11 cellular contexts compared by ENCODE assay signal in genomic region chr20:39338977-39339376, GRCh38.
A peak's percentile ranks its signal among the peaks of the same experiment; 100 is the strongest.
DNase-seq lines count a peak whose midpoint lies in the region; ATAC-seq and TF ChIP-seq lines count a peak whose summit lies in the region.
"Had no signal": no experiment of that assay in that cellular context is flagged by ENCODE, and none has a peak within 500 bp of the region (broad histone marks: within the 10 kb centered on the region; RNA-seq: fewer than 3 reads in every experiment).

No MANE protein-coding gene starts in this region.

- no peak overlapping the region for H3K4me3 Mint-ChIP-seq in natural killer cell
- H3K4me3 Mint-ChIP-seq: central memory CD8-positive, alpha-beta T cell had no signal

- H3K36me3 ChIP-seq in left ventricle myocardium inferior: no peaks in the 10 kb centered on the region

- no peaks in the 10 kb centered on the region for H3K27me3 Mint-ChIP-seq in natural killer cell (ENCODE audit: low read depth in 2 of 2)

- H3K4me3 ChIP-seq in left ventricle myocardium inferior: no peak overlapping the region

- ATAC-seq in GM18502 (IDR thresholded peaks at IDR 0.05; ENCODE audit: poor library complexity, unreplicated experiment): peak; percentile 89
- peak; percentile 87 for ATAC-seq in GM21528 (IDR thresholded peaks at IDR 0.05; ENCODE audit: low FRiP score, unreplicated experiment)
- ATAC-seq in HG03520 (IDR thresholded peaks at IDR 0.05; ENCODE audit: unreplicated experiment): peak; percentile 97
- no peak for ATAC-seq in natural killer cell

- H3K36me3 Mint-ChIP-seq in natural killer cell: no peaks in the 10 kb centered on the region

- H3K27ac Mint-ChIP-seq in natural killer cell: no peak overlapping the region

- intact Hi-C loops in left ventricle myocardium inferior (cut with micrococcal nuclease): loop anchor here (10.0 kb wide), 1 partner anchor 56 kb away; no protein-coding TSS in a partner anchor
- intact Hi-C loops in natural killer cell (cut with micrococcal nuclease): no loop called here

- H3K4me1 Mint-ChIP-seq in natural killer cell: no peaks in the 10 kb centered on the region
- H3K4me1 Mint-ChIP-seq: central memory CD8-positive, alpha-beta T cell had no signal

- DNase-seq in left ventricle myocardium inferior (peak; percentile 15), NCI-H2081 (lab: John Stamatoyannopoulos, UW) (no peak), NCI-H748 (lab: John Stamatoyannopoulos, UW; ENCODE audit: unreplicated experiment) (no peak), natural killer cell (no peak), HCEC 1CT (no peak)
- DNase-seq: activated CD4-positive, CD25-positive, alpha-beta regulatory T cell had no signal

- peaks cover 10% of the 10 kb centered on the region for H3K4me1 ChIP-seq in left ventricle myocardium inferior

- peaks cover 0 to 2% of the 10 kb centered on the region in 2 donors for H3K9me3 Mint-ChIP-seq in natural killer cell
- H3K9me3 Mint-ChIP-seq: central memory CD8-positive, alpha-beta T cell had no signal

- H3K9me3 ChIP-seq in left ventricle myocardium inferior (replicated peaks): peaks cover 7% of the 10 kb centered on the region

- H3K27ac ChIP-seq in left ventricle myocardium inferior (replicated peaks): peak overlapping the region; percentile 30
- H3K27ac ChIP-seq: KMS-11 had no signal

- H3K27me3 ChIP-seq in left ventricle myocardium inferior (ENCODE audit: low read depth): no peaks in the 10 kb centered on the region

- TF ChIP-seq CTCF in left ventricle myocardium inferior (IDR thresholded peaks at IDR 0.05; ENCODE audit: borderline replicate concordance): no peak
- TF ChIP-seq CTCF in natural killer cell (IDR thresholded peaks at IDR 0.05): no peak

Comparison
In these comparisons a context has a peak if more than half of its experiments do, and no peak if none do; other contexts are left out.
1. ATAC-seq: peak in GM18502 (single experiment), GM21528 (single experiment) and HG03520 (single experiment); none in natural killer cell (0 of 3).